Comparison of ENCODE assay signal across 22 cellular contexts in the genomic region with DNA sequence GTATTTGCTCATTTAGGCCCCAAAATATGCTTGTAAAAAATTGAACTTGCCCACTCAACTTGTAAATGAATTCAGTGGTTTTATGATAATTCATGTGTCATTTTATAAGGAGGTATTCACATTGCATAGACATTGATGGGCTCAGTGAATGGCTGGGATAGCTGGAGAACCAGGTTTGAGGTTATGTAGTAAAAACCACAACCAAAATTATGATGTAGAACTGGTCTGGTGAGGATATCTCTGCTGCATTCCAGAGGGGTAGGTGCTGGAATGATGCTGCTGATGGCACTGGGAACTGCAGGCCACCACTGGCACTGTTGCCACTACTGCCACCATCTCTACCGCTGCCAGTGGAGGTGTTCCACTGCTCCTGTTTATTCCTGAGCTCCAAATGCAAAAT. TPM values are rescaled to one million over a fixed set of nuclear protein-coding genes. Genes with fewer than 3 reads are reported as not detected.
DNase-seq lines count a peak whose midpoint lies in the region; ATAC-seq and TF ChIP-seq lines count a peak whose summit lies in the region.
"Had no signal": no experiment of that assay in that cellular context is flagged by ENCODE, and none has a peak within 500 bp of the region (broad histone marks: within the 10 kb centered on the region; RNA-seq: fewer than 3 reads in every experiment).

No MANE protein-coding gene starts in this region.

- H3K4me2 ChIP-seq in PC-9 = peak overlapping the region; percentile 34
- H3K4me2 ChIP-seq: BLaER1 had no signal

- H3K27me3 ChIP-seq in PC-9 (ENCODE audit: insufficient read depth, low read depth) = no peaks in the 10 kb centered on the region
- H3K27me3 ChIP-seq in foreskin keratinocyte = no peaks in the 10 kb centered on the region
- H3K27me3 ChIP-seq: BLaER1, SJCRH30 had no signal

- H4K20me1 ChIP-seq in PC-9 (ENCODE audit: insufficient read depth) = no peaks in the 10 kb centered on the region
- H4K20me1 ChIP-seq: BLaER1 had no signal

- BruUV-seq in PC-9 (replicated peaks; lab: Mats Ljungman, UMichigan) = no TSS peak

- intact Hi-C loops in PC-9 (cut with micrococcal nuclease; ENCODE audit: unreplicated experiment) = loop anchor here (2.0 kb wide), 1 partner anchor 22 kb away; a partner anchor contains a TSS

- H3K9me2 ChIP-seq in PC-9 (ENCODE audit: insufficient read depth) = no peaks in the 10 kb centered on the region

- CTCF ChIA-PET in PC-9 (lab: Charles Lee) = interaction anchor here (0.7 kb wide), 1 partner anchor 49 kb away, joined by 6 read pairs; no protein-coding TSS in a partner anchor

- H3K9me3 ChIP-seq in PC-9 (ENCODE audit: insufficient read depth, low read depth) = no peaks in the 10 kb centered on the region
- H3K9me3 ChIP-seq: BLaER1, Caco-2, SJCRH30 had no signal

- H3K27ac ChIP-seq in PC-9 = 0 out of 2 replicates have a peak overlapping the region, but pooled peaks have one; percentile 21
- no peak overlapping the region for H3K27ac ChIP-seq in foreskin keratinocyte
- H3K27ac ChIP-seq: BLaER1, SJCRH30 had no signal

- no peaks in the 10 kb centered on the region for H3K79me2 ChIP-seq in PC-9 (ENCODE audit: low read depth)

- POLR2A ChIA-PET in PC-9 (lab: Charles Lee; ENCODE audit: unreplicated experiment) = no interaction called here

- no peak for TF ChIP-seq CTCF in PC-9 (conservative IDR thresholded peaks at IDR 0.05)
- no peak for TF ChIP-seq CTCF in foreskin keratinocyte (conservative IDR thresholded peaks at IDR 0.05)

- H3K36me3 ChIP-seq in PC-9 (ENCODE audit: low read depth) = no peaks in the 10 kb centered on the region
- H3K36me3 ChIP-seq: BLaER1, SJCRH30 had no signal

- DNase-seq in ELR (ENCODE audit: low read depth) (peak; percentile 34), PC-9 (peak; percentile 68 to 94), foreskin keratinocyte (peak in 1 of 2 donors; percentile 61), retina (no peak), NCI-H1436 treated with DMSO at 0.1 percent for 48 hours (lab: John Stamatoyannopoulos, UW) (no peak), cerebellar nuclear complex (lab: John Stamatoyannopoulos, UW) (no peak)
- DNase-seq in activated effector memory CD4-positive, alpha-beta T cell treated with Interleukin-2 at 50 U/mL for 16 hours = no peak
- DNase-seq: ACHN; Caco-2; CD4-positive, alpha-beta memory T cell; DND-41; NCI-H1092 treated with DMSO at 0.1 percent for 48 hours; NCI-H146; NCI-H2029; NCI-H2227 treated with DMSO at 0.1 percent for 48 hours; NCI-H510A; NCI-H748 treated with DMSO at 0.1 percent for 48 hours; SJCRH30; T-helper 1 cell had no signal

- H3K4me1 ChIP-seq in PC-9 (replicated peaks; ENCODE audit: insufficient read depth) (peaks cover 21% of the 10 kb centered on the region), foreskin keratinocyte (no peaks in the 10 kb centered on the region)
- H3K4me1 ChIP-seq: Caco-2, SJCRH30 had no signal

- no peak overlapping the region for H2AFZ ChIP-seq in PC-9

- H3F3A ChIP-seq in PC-9 (ENCODE audit: insufficient read depth, low read depth) = peaks cover 15% of the 10 kb centered on the region

- peak; percentile 33 for ATAC-seq in foreskin keratinocyte
- ATAC-seq: HepG2, Panc1 had no signal

- H3K4me3 ChIP-seq in PC-9 = no peak overlapping the region
- H3K4me3 ChIP-seq: BLaER1, SJCRH30 had no signal

RNA-seq across cellular contexts. Expression of a gene that starts 21.5 kb away (rescaled TPM):
- total RNA-seq in PC-9 (2021) = 41.9 and 53.0 TPM in 2 replicates
- total RNA-seq in foreskin keratinocyte = 37.9 and 41.5 TPM in 2 replicates
- polyA plus RNA-seq in foreskin keratinocyte = 10.2 and 15.6 TPM in 2 replicates

RNA-seq across cellular contexts. Expression of a gene that starts 25.9 kb away (rescaled TPM):
- total RNA-seq in PC-9 (2021) = not detected in 2 replicates
- total RNA-seq in foreskin keratinocyte = not detected in 2 replicates
- polyA plus RNA-seq in foreskin keratinocyte = not detected in 2 replicates
- total RNA-seq: Caco-2, HepG2, SJCRH30 had no signal
- polyA plus RNA-seq: HepG2 had no signal

Comparison
In these comparisons a context has a peak if more than half of its experiments do, and no peak if none do; other contexts are left out.
1. DNase-seq: peak in ELR (single experiment) and PC-9 (2 of 2); none in retina (single experiment), activated effector memory CD4-positive, alpha-beta T cell treated with Interleukin-2 at 50 U/mL for 16 hours (single experiment), NCI-H1436 treated with DMSO at 0.1 percent for 48 hours (single experiment) and cerebellar nuclear complex (0 of 2).